Comparison of ENCODE assay signal across 21 cellular contexts in the genomic region with DNA sequence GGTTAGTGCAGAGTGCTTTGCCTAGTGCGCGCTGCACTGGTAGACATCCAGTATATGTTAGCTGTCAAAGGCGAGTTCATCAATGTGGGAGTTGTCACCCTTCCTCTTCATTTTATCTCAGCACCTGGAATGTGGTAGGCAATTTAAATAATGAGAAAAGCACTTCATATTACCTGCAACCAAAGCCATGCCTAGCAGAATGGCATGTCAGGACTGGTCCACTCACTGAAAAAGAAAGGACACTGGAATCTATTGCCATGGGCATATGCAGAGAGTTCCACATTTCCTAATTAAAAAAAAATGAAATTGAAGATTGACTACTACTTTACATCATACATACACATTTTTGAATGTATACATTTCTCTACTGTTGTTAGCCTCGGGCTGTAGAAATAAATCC.
"Had no signal": no experiment of that assay in that cellular context is flagged by ENCODE, and none has a peak within 500 bp of the region (broad histone marks: within the 10 kb centered on the region; RNA-seq: fewer than 3 reads in every experiment).

No MANE protein-coding gene starts in this region.

- H3K4me1 Mint-ChIP-seq: immature natural killer cell; mesothelial cell of epicardium; naive B cell; stimulated activated memory B cell treated with anti-CD40 and anti-IgM and Interleukin-4, amounts not matched to agents 10 μg/mL and 1 μg/mL and 100 μg/mL, for 72 hours; stimulated activated naive CD8-positive, alpha-beta T cell treated with anti-CD3 and anti-CD28 coated beads, Interleukin-15, amount 100 ng/mL, for 72 hours had no signal

- H3K4me3 Mint-ChIP-seq: immature natural killer cell; mesothelial cell of epicardium; naive B cell; natural killer cell treated with Interleukin-12 subunit alpha and Interleukin-12 subunit beta and Interleukin-15 and Interleukin-18, amount 100 ng/mL, for 72 hours; stimulated activated memory B cell treated with anti-CD40 and anti-IgM and Interleukin-4, amounts not matched to agents 10 μg/mL and 1 μg/mL and 100 μg/mL, for 72 hours; stimulated activated naive CD8-positive, alpha-beta T cell treated with anti-CD3 and anti-CD28 coated beads, Interleukin-15, amount 100 ng/mL, for 72 hours had no signal

- DNase-seq: hypothalamus; immature natural killer cell; left ventricle myocardium inferior; mesendoderm; naive B cell; ovary; right lobe of liver; stimulated activated CD4-positive, alpha-beta T cell treated with anti-CD3 and anti-CD28 coated beads, Interleukin-1b, Interleukin-23, amount 100 ng/mL, for 48 hours; stimulated activated CD4-positive, alpha-beta T cell treated with anti-CD3 and anti-CD28 coated beads, Interleukin-2, amount 100 ng/mL, for 48 hours; stimulated activated CD4-positive, alpha-beta T cell treated with anti-CD3 and anti-CD28 coated beads, Interleukin-4, amount 100 ng/mL, for 4 hours; stimulated activated CD8-positive, alpha-beta memory T cell treated with anti-CD3 and anti-CD28 coated beads, Interleukin-4, amount 100 ng/mL, for 48 hours; stimulated activated naive CD4-positive, alpha-beta T cell treated with Interleukin-2 at 50 U/mL for 16 hours; stimulated activated naive CD8-positive, alpha-beta T cell treated with anti-CD3 and anti-CD28 coated beads, Interleukin-15, amount 100 ng/mL, for 72 hours; substantia nigra; upper lobe of left lung had no signal

- ATAC-seq: natural killer cell treated with Interleukin-12 subunit alpha and Interleukin-12 subunit beta and Interleukin-15 and Interleukin-18, amount 100 ng/mL, for 72 hours; right lobe of liver; stimulated activated memory B cell treated with anti-CD40 and anti-IgM and Interleukin-4, amounts not matched to agents 10 μg/mL and 1 μg/mL and 100 μg/mL, for 72 hours; stimulated activated naive CD8-positive, alpha-beta T cell treated with anti-CD3 and anti-CD28 coated beads, Interleukin-15, amount 100 ng/mL, for 72 hours had no signal

- H3K9me3 Mint-ChIP-seq: mesothelial cell of epicardium; stimulated activated memory B cell treated with anti-CD40 and anti-IgM and Interleukin-4, amounts not matched to agents 10 μg/mL and 1 μg/mL and 100 μg/mL, for 72 hours had no signal

- H3K36me3 Mint-ChIP-seq: immature natural killer cell; mesothelial cell of epicardium; naive B cell; natural killer cell treated with Interleukin-12 subunit alpha and Interleukin-12 subunit beta and Interleukin-15 and Interleukin-18, amount 100 ng/mL, for 72 hours; stimulated activated memory B cell treated with anti-CD40 and anti-IgM and Interleukin-4, amounts not matched to agents 10 μg/mL and 1 μg/mL and 100 μg/mL, for 72 hours had no signal

- H3K27me3 Mint-ChIP-seq: natural killer cell treated with Interleukin-12 subunit alpha and Interleukin-12 subunit beta and Interleukin-15 and Interleukin-18, amount 100 ng/mL, for 72 hours; stimulated activated memory B cell treated with anti-CD40 and anti-IgM and Interleukin-4, amounts not matched to agents 10 μg/mL and 1 μg/mL and 100 μg/mL, for 72 hours; stimulated activated naive CD8-positive, alpha-beta T cell treated with anti-CD3 and anti-CD28 coated beads, Interleukin-15, amount 100 ng/mL, for 72 hours had no signal

- H3K4me1 ChIP-seq: right atrium auricular region, right lobe of liver, tibial nerve, upper lobe of left lung, vagina had no signal

- H3K27me3 ChIP-seq: ovary, right atrium auricular region, right lobe of liver, tibial nerve, upper lobe of left lung, vagina had no signal

- H3K27ac ChIP-seq: left ventricle myocardium inferior, ovary, right atrium auricular region, right lobe of liver, tibial nerve, upper lobe of left lung, vagina had no signal

- H3K27ac Mint-ChIP-seq: immature natural killer cell; mesothelial cell of epicardium; naive B cell; natural killer cell treated with Interleukin-12 subunit alpha and Interleukin-12 subunit beta and Interleukin-15 and Interleukin-18, amount 100 ng/mL, for 72 hours; stimulated activated memory B cell treated with anti-CD40 and anti-IgM and Interleukin-4, amounts not matched to agents 10 μg/mL and 1 μg/mL and 100 μg/mL, for 72 hours; stimulated activated naive CD8-positive, alpha-beta T cell treated with anti-CD3 and anti-CD28 coated beads, Interleukin-15, amount 100 ng/mL, for 72 hours had no signal
